1 cellular context compared by ENCODE assay signal in genomic region chr9:109098960-109099308, GRCh38.
TF ChIP-seq lines count a peak whose summit lies in the region.

No MANE protein-coding gene starts in this region.

TF ChIP-seq in K562, 482 proteins besides CTCF, POLR2A, EP300 and RAD21:
- TF ChIP-seq TEAD1 (CRISPR knock-in tag; IDR thresholded peaks at IDR 0.05) (no peak), KAT7 (CRISPR knock-in tag; IDR thresholded peaks at IDR 0.05; ENCODE audit: borderline replicate concordance) (no peak), RBM17 (IDR thresholded peaks at IDR 0.05; ENCODE audit: borderline replicate concordance, low read depth, low read length) (no peak), XRCC5 (IDR thresholded peaks at IDR 0.05; ENCODE audit: low read depth, low read length) (no peak), ZNF174 (CRISPR knock-in tag; IDR thresholded peaks at IDR 0.05) (no peak), ZNF696 (CRISPR knock-in tag; conservative IDR thresholded peaks at IDR 0.05) (no peak), SMARCC2 (IDR thresholded peaks at IDR 0.05; ENCODE audit: low read depth) (no peak), CEBPB (tag; IDR thresholded peaks at IDR 0.05) (no peak), ZNF184 (CRISPR knock-in tag; IDR thresholded peaks at IDR 0.05) (no peak), YBX1 (IDR thresholded peaks at IDR 0.05) (no peak), GTF3C2 (IDR thresholded peaks at IDR 0.05; ENCODE audit: borderline replicate concordance, extremely low read depth, insufficient read length) (no peak), RBM34 (IDR thresholded peaks at IDR 0.05; ENCODE audit: borderline replicate concordance, insufficient read depth, low read length) (no peak)
